In genomic region chr20:325889-326644, GRCh38 we compare ENCODE assay signal across 8 cellular contexts. TPM values are rescaled to one million over a fixed set of nuclear protein-coding genes. Genes with fewer than 3 reads are reported as not detected.
DNase-seq lines count a peak whose midpoint lies in the region; ATAC-seq and TF ChIP-seq lines count a peak whose summit lies in the region.

No MANE protein-coding gene starts in this region.

- peak overlapping the region; percentile 97 for H3K27ac ChIP-seq in HUES48 (ENCODE audit: low read depth, low read length)
- peak overlapping the region; percentile 87 for H3K27ac ChIP-seq in RWPE2 (ENCODE audit: poor library complexity, severe bottlenecking)
- H3K27ac ChIP-seq in heart right ventricle: peak overlapping the region; percentile 78 to 98 (median 95)
- peak overlapping the region; percentile 91 to 97 for H3K27ac ChIP-seq in ovary

- peaks cover 7% of the 10 kb centered on the region; the same call in 1 of the 2 replicates for H3K36me3 ChIP-seq in HUES48 (ENCODE audit: control insufficient read depth, insufficient read depth, low read length)
- peaks cover 5% of the 10 kb centered on the region; the same call in 1 of the 2 replicates for H3K36me3 ChIP-seq in RWPE2 (ENCODE audit: low read depth)
- H3K36me3 ChIP-seq in adipocyte (ENCODE audit: control insufficient read depth, insufficient read depth, low read length, severe bottlenecking): no peaks in the 10 kb centered on the region
- no peaks in the 10 kb centered on the region for H3K36me3 ChIP-seq in heart right ventricle
- H3K36me3 ChIP-seq in ovary: no peaks in the 10 kb centered on the region

- ATAC-seq in RWPE2 (ENCODE audit: low read depth) (no peak), heart right ventricle (no peak), HG03135 (IDR thresholded peaks at IDR 0.05; ENCODE audit: unreplicated experiment) (no peak)

- intact Hi-C loops in heart right ventricle (cut with DNase I): loop anchor here in 5 of 10 donors (1.0 to 10.0 kb wide), 7 partner anchors 15 to 59 kb away; partner anchors contain the start of gene ZCCHC3 (in 1 of the 5)
- intact Hi-C loops in ovary (cut with DNase I): loop anchor here in 2 of 4 donors (1.0 to 10.0 kb wide), 2 partner anchors 29 to 1059 kb away; partner anchors contain the start of gene ZCCHC3 (in 1 of the 2)

- 0 to 1% methylated on average over 85 to 103 of the region's 103 CpGs for WGBS in heart right ventricle, 2 donors
- 0 to 1% (median 1%) methylated on average over 31 to 103 of the region's 103 CpGs for WGBS in ovary, 3 donors

- H3K9me3 ChIP-seq in HUES48 (ENCODE audit: control insufficient read depth, insufficient read depth, low read length) (no peaks in the 10 kb centered on the region), RWPE2 (ENCODE audit: severe bottlenecking) (no peaks in the 10 kb centered on the region), adipocyte (ENCODE audit: control insufficient read depth, low read length) (no peaks in the 10 kb centered on the region), heart right ventricle (no peaks in the 10 kb centered on the region), ovary (no peaks in the 10 kb centered on the region)

- no peak for TF ChIP-seq POLR2A in ovary (IDR thresholded peaks at IDR 0.05)

- peak overlapping the region; percentile 89 for H3K9ac ChIP-seq in HUES48 (ENCODE audit: low read depth, low read length)
- peak overlapping the region; percentile 89 for H3K9ac ChIP-seq in adipocyte (ENCODE audit: low read length)

- TF ChIP-seq CTCF in RWPE2 (IDR thresholded peaks at IDR 0.05; ENCODE audit: poor library complexity, severe bottlenecking) (no peak), heart right ventricle (IDR thresholded peaks at IDR 0.05) (peak in 2 of 9 donors; percentile 14 to 16), ovary (IDR thresholded peaks at IDR 0.05) (peak in 1 of 3 donors; percentile 14)

- no peaks in the 10 kb centered on the region for H3K27me3 ChIP-seq in HUES48 (ENCODE audit: control insufficient read depth, insufficient read depth, low read length)
- no peaks in the 10 kb centered on the region for H3K27me3 ChIP-seq in RWPE2 (ENCODE audit: insufficient read depth, poor library complexity, severe bottlenecking)
- no peaks in the 10 kb centered on the region for H3K27me3 ChIP-seq in adipocyte (replicated peaks; ENCODE audit: control insufficient read depth, insufficient read depth, low read length)
- peaks cover 0 to 9% (median 0%) of the 10 kb centered on the region in 7 donors for H3K27me3 ChIP-seq in heart right ventricle
- H3K27me3 ChIP-seq in ovary: no peaks in the 10 kb centered on the region

- TF ChIP-seq EP300 in ovary (IDR thresholded peaks at IDR 0.05): no peak

- DNase-seq in NCI-H2081 (lab: John Stamatoyannopoulos, UW) (peak; percentile 48 to 50), NCI-H2081 treated with DMSO at 0.1 percent for 48 hours (lab: John Stamatoyannopoulos, UW) (no peak), RWPE2 (ENCODE audit: low spot score) (peak; percentile 84), adipocyte (ENCODE audit: low read depth) (peak; percentile 82), heart right ventricle (peak; percentile 57 to 66), ovary (peak; percentile 70 to 86 (median 80))

- H3K4me3 ChIP-seq in HUES48 (ENCODE audit: low read depth, low read length) (peak overlapping the region; percentile 79), RWPE2 (ENCODE audit: severe bottlenecking) (peak overlapping the region; percentile 85), adipocyte (ENCODE audit: low read length) (peak overlapping the region; percentile 94), heart right ventricle (peak overlapping the region; percentile 50 to 83 (median 73)), ovary (peak overlapping the region; percentile 69)

- peaks cover 38% of the 10 kb centered on the region for H3K4me1 ChIP-seq in HUES48 (ENCODE audit: control insufficient read depth, insufficient read depth, low read length)
- peaks cover 4% of the 10 kb centered on the region for H3K4me1 ChIP-seq in RWPE2 (ENCODE audit: insufficient read depth, poor library complexity, severe bottlenecking)
- H3K4me1 ChIP-seq in adipocyte (ENCODE audit: control insufficient read depth, insufficient read depth, low read length): peaks cover 25% of the 10 kb centered on the region
- H3K4me1 ChIP-seq in heart right ventricle: peaks cover 5 to 57% (median 27%) of the 10 kb centered on the region in 9 donors
- H3K4me1 ChIP-seq in ovary (ENCODE audit: insufficient read depth): peaks cover 5% of the 10 kb centered on the region

RNA-seq across cellular contexts. Expression of gene SOX12, which starts 0.7 kb away (rescaled TPM):
- 10 to 100 TPM in 6 of 10 donors, 1 to 10 TPM in 4; 7.2 to 16.5 (median 10.9) TPM for total RNA-seq in heart right ventricle
- polyA plus RNA-seq in heart right ventricle: 1 to 10 TPM; 4.5 to 5.2 TPM
- 10 to 100 TPM in 5 of 7 donors, 1 to 10 TPM in 2; 4.8 to 34.1 (median 25.7) TPM for total RNA-seq in ovary
- 1 to 10 TPM; 4.1 to 8.7 TPM for polyA plus RNA-seq in ovary

RNA-seq across cellular contexts. Expression of gene NRSN2, which starts 20.8 kb away (rescaled TPM):
- total RNA-seq in heart right ventricle: 10 to 100 TPM; 12.1 to 32.3 (median 19.1) TPM
- 10 to 100 TPM; 31.1 to 53.9 TPM for polyA plus RNA-seq in heart right ventricle
- total RNA-seq in ovary: 10 to 100 TPM; 20.5 to 77.9 (median 43.8) TPM
- 10 to 100 TPM; 32.4 to 36.7 TPM for polyA plus RNA-seq in ovary

RNA-seq across cellular contexts. Expression of gene ZCCHC3, which starts 28.7 kb away (rescaled TPM):
- total RNA-seq in heart right ventricle (10 to 100 TPM in 7 of 10 donors, 1 to 10 TPM in 3; 8.2 to 12.8 (median 10.7) TPM), ovary (10 to 100 TPM; 13.6 to 28.1 (median 23.1) TPM)
- polyA plus RNA-seq in heart right ventricle (10 to 100 TPM in 1 of 2 donors, 1 to 10 TPM in 1; 7.7 to 10.8 TPM), ovary (10 to 100 TPM; 16.8 to 23.2 TPM)

RNA-seq across cellular contexts. Expression of gene C20orf96, which starts 35.5 kb away (rescaled TPM):
- total RNA-seq in heart right ventricle (1 to 10 TPM; 3.1 to 5.5 (median 4.5) TPM), ovary (10 to 100 TPM in 6 of 7 donors, 1 to 10 TPM in 1; 6.6 to 17.5 (median 11.7) TPM)
- polyA plus RNA-seq in heart right ventricle (1 to 10 TPM; 3.5 to 4.1 TPM), ovary (10 to 100 TPM; 11.7 to 14.7 TPM)

RNA-seq across cellular contexts. Expression of gene TRIB3, which starts 54.5 kb away (rescaled TPM):
- total RNA-seq in heart right ventricle (1 to 10 TPM in 7 of 10 donors, under 1 TPM in 3; 0.33 to 4.3 (median 1.1) TPM), ovary (10 to 100 TPM in 1 of 7 donors, 1 to 10 TPM in 6; 1.5 to 55.1 (median 4.9) TPM)
- polyA plus RNA-seq in heart right ventricle (10 to 100 TPM in 1 of 2 donors, 1 to 10 TPM in 1; 1.4 to 10.6 TPM), ovary (1 to 10 TPM; 2.3 to 2.7 TPM)
